8 cellular contexts compared by ENCODE assay signal in genomic region chr19:10112895-10113591, GRCh38. TPM values are rescaled to one million over a fixed set of nuclear protein-coding genes. Genes with fewer than 3 reads are reported as not detected.
DNase-seq lines count a peak whose midpoint lies in the region; ATAC-seq, FAIRE-seq and TF ChIP-seq lines count a peak whose summit lies in the region.

No MANE protein-coding gene starts in this region.

- H3K4me3 ChIP-seq in PC-9 (no peak overlapping the region), gastroesophageal sphincter (no peak overlapping the region), small intestine (ENCODE audit: low read depth in 1 of 2, low read length in 2 of 2) (peak overlapping the region in 1 of 2 donors; percentile 17)

- 3 to 20% methylated on average over 6 to 17 of the region's 25 CpGs for WGBS in gastroesophageal sphincter (ENCODE audit: low coverage in 1 of 2), 2 donors
- 10 to 19% (median 17%) methylated on average over 24 to 25 of the region's 25 CpGs for WGBS in small intestine, 3 donors

- peaks cover 100% of the 10 kb centered on the region for H3K36me3 Mint-ChIP-seq in activated T-helper 17 cell treated with anti-CD3 and anti-CD28 coated beads, Interleukin-2, amount 50 U/mL, for 72 hours (ENCODE audit: low read depth)

- POLR2A ChIA-PET in PC-9 (lab: Charles Lee; ENCODE audit: unreplicated experiment): no interaction called here

- CTCF ChIA-PET in PC-9 (lab: Charles Lee): no interaction called here

- H3K9me3 Mint-ChIP-seq in activated T-helper 17 cell treated with anti-CD3 and anti-CD28 coated beads, Interleukin-2, amount 50 U/mL, for 72 hours: no peaks in the 10 kb centered on the region

- peaks cover 80% of the 10 kb centered on the region for H4K20me1 ChIP-seq in PC-9 (ENCODE audit: insufficient read depth)

- H3K79me2 ChIP-seq in PC-9 (ENCODE audit: low read depth): peaks cover 26% of the 10 kb centered on the region

- peak overlapping the region; percentile 99 for H3K4me3 Mint-ChIP-seq in activated T-helper 17 cell treated with anti-CD3 and anti-CD28 coated beads, Interleukin-2, amount 50 U/mL, for 72 hours

- TF ChIP-seq POLR2A in gastroesophageal sphincter (IDR thresholded peaks at IDR 0.05): no peak

- H3K27me3 Mint-ChIP-seq in activated T-helper 17 cell treated with anti-CD3 and anti-CD28 coated beads, Interleukin-2, amount 50 U/mL, for 72 hours: no peaks in the 10 kb centered on the region

- H3K27ac ChIP-seq in PC-9: no peak overlapping the region
- peak overlapping the region in 2 of 4 donors; percentile 2 to 31 for H3K27ac ChIP-seq in gastroesophageal sphincter
- H3K27ac ChIP-seq in small intestine (ENCODE audit: low read depth in 1 of 2, low read length in 1 of 2): peak overlapping the region; percentile 42 to 47

- DNase-seq in Right ventricle myocardium inferior (ENCODE audit: missing footprints) (no peak), cardiac septum (ENCODE audit: low spot score) (no peak), PC-9 (no peak), small intestine (peak; percentile 60), globus pallidus (ENCODE audit: low spot score) (no peak)

- H3K36me3 ChIP-seq in PC-9 (ENCODE audit: low read depth) (peaks cover 46% of the 10 kb centered on the region), gastroesophageal sphincter (peaks cover 0 to 84% of the 10 kb centered on the region in 2 donors), small intestine (ENCODE audit: control insufficient read depth in 2 of 2, insufficient read depth in 2 of 2, low read length in 2 of 2) (peaks cover 16 to 27% of the 10 kb centered on the region in 2 donors)

- no peak overlapping the region for H3K4me2 ChIP-seq in PC-9

- TF ChIP-seq CTCF in PC-9 (conservative IDR thresholded peaks at IDR 0.05): peak; percentile 53
- peak in 3 of 4 experiments; percentile 47 to 67 (median 53) for TF ChIP-seq CTCF in gastroesophageal sphincter (IDR thresholded peaks at IDR 0.05)

- no peaks in the 10 kb centered on the region for H3K9me3 ChIP-seq in PC-9 (ENCODE audit: insufficient read depth, low read depth)
- H3K9me3 ChIP-seq in gastroesophageal sphincter: no peaks in the 10 kb centered on the region
- H3K9me3 ChIP-seq in small intestine (ENCODE audit: control insufficient read depth, low read depth): no peaks in the 10 kb centered on the region

- BruUV-seq in PC-9 (replicated peaks; lab: Mats Ljungman, UMichigan): no TSS peak

- H3K9me2 ChIP-seq in PC-9 (ENCODE audit: insufficient read depth): no peaks in the 10 kb centered on the region

- peaks cover 91% of the 10 kb centered on the region for H3F3A ChIP-seq in PC-9 (ENCODE audit: insufficient read depth, low read depth)

- no peak for FAIRE-seq in small intestine (lab: Jason Lieb, UNC)

- H3K4me1 ChIP-seq in PC-9 (replicated peaks; ENCODE audit: insufficient read depth) (no peaks in the 10 kb centered on the region), gastroesophageal sphincter (peaks cover 0 to 34% (median 4%) of the 10 kb centered on the region in 3 donors), small intestine (ENCODE audit: control insufficient read depth in 2 of 2, insufficient read depth in 1 of 2, low read depth in 1 of 2, low read length in 1 of 2) (no peaks in the 10 kb centered on the region)

- ATAC-seq in Right ventricle myocardium inferior (peak; percentile 17), gastroesophageal sphincter (peak; percentile 35), HG03280 (IDR thresholded peaks at IDR 0.05; ENCODE audit: unreplicated experiment) (no peak)
- ATAC-seq in activated T-helper 17 cell treated with anti-CD3 and anti-CD28 coated beads, Interleukin-2, amount 50 U/mL, for 72 hours (replicated peaks): peak; percentile 40

- TF ChIP-seq EP300 in gastroesophageal sphincter (IDR thresholded peaks at IDR 0.05): no peak

- intact Hi-C loops in Right ventricle myocardium inferior (cut with DNase I) (loop anchor here (10.0 kb wide), 1 partner anchor 282 kb away; no protein-coding TSS in a partner anchor), cardiac septum (cut with DNase I) (loop anchor here (10.0 kb wide), 1 partner anchor 178 kb away; the partner anchor contains the start of gene OLFM2), PC-9 (cut with micrococcal nuclease; ENCODE audit: unreplicated experiment) (no loop called here)

- H3K27me3 ChIP-seq in PC-9 (ENCODE audit: insufficient read depth, low read depth) (no peaks in the 10 kb centered on the region), gastroesophageal sphincter (no peaks in the 10 kb centered on the region), small intestine (ENCODE audit: control insufficient read depth in 2 of 2, insufficient read depth in 2 of 2, low read length in 2 of 2) (no peaks in the 10 kb centered on the region)

- H3K4me1 Mint-ChIP-seq in activated T-helper 17 cell treated with anti-CD3 and anti-CD28 coated beads, Interleukin-2, amount 50 U/mL, for 72 hours: peaks cover 32% of the 10 kb centered on the region

- no peak overlapping the region for H2AFZ ChIP-seq in PC-9

- peak overlapping the region; percentile 94 for H3K27ac Mint-ChIP-seq in activated T-helper 17 cell treated with anti-CD3 and anti-CD28 coated beads, Interleukin-2, amount 50 U/mL, for 72 hours

RNA-seq across cellular contexts. Expression of gene P2RY11, which starts 1.6 kb away (rescaled TPM):
- 4.5 TPM for total RNA-seq in Right ventricle myocardium inferior
- 10.0 TPM for total RNA-seq in cardiac septum
- total RNA-seq in PC-9 (2021): 23.7 and 27.4 TPM in 2 replicates
- 100 to 1,000 TPM; 114 to 237 TPM for total RNA-seq in activated T-helper 17 cell treated with anti-CD3 and anti-CD28 coated beads, Interleukin-2, amount 50 U/mL, for 72 hours
- total RNA-seq in gastroesophageal sphincter: 10 to 100 TPM in 1 of 4 donors, 1 to 10 TPM in 2, under 1 TPM in 1; 0.96 to 15.7 (median 5.3) TPM
- polyA plus RNA-seq in small intestine: 10 to 100 TPM in 1 of 3 donors, 1 to 10 TPM in 2; 3.8 to 14.6 (median 6.3) TPM

RNA-seq across cellular contexts. Expression of gene EIF3G, which starts 6.7 kb away (rescaled TPM):
- total RNA-seq in Right ventricle myocardium inferior: 167 TPM
- total RNA-seq in cardiac septum: 126 TPM
- 195 and 234 TPM in 2 replicates for total RNA-seq in PC-9 (2021)
- total RNA-seq in activated T-helper 17 cell treated with anti-CD3 and anti-CD28 coated beads, Interleukin-2, amount 50 U/mL, for 72 hours: 100 to 1,000 TPM; 174 to 235 TPM
- total RNA-seq in gastroesophageal sphincter: 100 to 1,000 TPM; 295 to 323 (median 310) TPM
- polyA plus RNA-seq in small intestine: 100 to 1,000 TPM; 138 to 218 (median 213) TPM

RNA-seq across cellular contexts. Expression of gene PPAN, which starts 6.9 kb away (rescaled TPM):
- total RNA-seq in Right ventricle myocardium inferior (27.0 TPM), cardiac septum (29.5 TPM), PC-9 (2021) (38.4 and 41.0 TPM in 2 replicates), gastroesophageal sphincter (10 to 100 TPM; 22.7 to 40.3 (median 31.5) TPM)
- 100 to 1,000 TPM; 205 to 372 TPM for total RNA-seq in activated T-helper 17 cell treated with anti-CD3 and anti-CD28 coated beads, Interleukin-2, amount 50 U/mL, for 72 hours
- 10 to 100 TPM; 26.2 to 48.3 (median 37.3) TPM for polyA plus RNA-seq in small intestine

RNA-seq across cellular contexts. Expression of gene ANGPTL6, which starts 10.6 kb away (rescaled TPM):
- not detected for total RNA-seq in Right ventricle myocardium inferior
- total RNA-seq in cardiac septum: 0.19 TPM
- not detected in 2 replicates for total RNA-seq in PC-9 (2021)
- 10 to 100 TPM in 1 of 2 donors, 1 to 10 TPM in 1; 5.7 to 47.0 TPM for total RNA-seq in activated T-helper 17 cell treated with anti-CD3 and anti-CD28 coated beads, Interleukin-2, amount 50 U/mL, for 72 hours
- total RNA-seq in gastroesophageal sphincter: not detected
- polyA plus RNA-seq in small intestine: under 1 TPM; 0.45 to 0.72 (median 0.54) TPM

RNA-seq across cellular contexts. Expression of gene SHFL, which starts 26.9 kb away (rescaled TPM):
- total RNA-seq in Right ventricle myocardium inferior (9.7 TPM), cardiac septum (9.4 TPM), PC-9 (2021) (25.6 and 30.6 TPM in 2 replicates), gastroesophageal sphincter (10 to 100 TPM; 23.4 to 31.6 (median 26.2) TPM)
- total RNA-seq in activated T-helper 17 cell treated with anti-CD3 and anti-CD28 coated beads, Interleukin-2, amount 50 U/mL, for 72 hours: 10 to 100 TPM; 52.5 to 65.0 TPM
- 10 to 100 TPM; 32.5 to 60.8 (median 40.5) TPM for polyA plus RNA-seq in small intestine
